Comparison of ENCODE assay signal across 7 cellular contexts in genomic region chr10:12720217-12720981, GRCh38.
A peak's percentile ranks its signal among the peaks of the same experiment; 100 is the strongest.
DNase-seq lines count a peak whose midpoint lies in the region; ATAC-seq, FAIRE-seq and TF ChIP-seq lines count a peak whose summit lies in the region.

No MANE protein-coding gene starts in this region.

- H3K36me3 Mint-ChIP-seq in mesothelial cell of epicardium, result no peaks in the 10 kb centered on the region

- FAIRE-seq in urothelium cell line (lab: Jason Lieb, UNC), result no peak

- peaks cover 4% of the 10 kb centered on the region for H3K9me3 Mint-ChIP-seq in mesothelial cell of epicardium

- peak overlapping the region; percentile 40 for H3K27ac Mint-ChIP-seq in mesothelial cell of epicardium

- no peak overlapping the region for H3K4me3 Mint-ChIP-seq in mesothelial cell of epicardium

- H3K4me1 Mint-ChIP-seq in mesothelial cell of epicardium, result peaks cover 18% of the 10 kb centered on the region

- ATAC-seq in HG03378 (IDR thresholded peaks at IDR 0.05; ENCODE audit: unreplicated experiment), result no peak
- no peak for ATAC-seq in GM18907 (IDR thresholded peaks at IDR 0.05; ENCODE audit: unreplicated experiment)

- intact Hi-C loops in dorsolateral prefrontal cortex (cut with DNase I), result no loop called here

- peak overlapping the region in 33 of 59 donors; percentile 1 to 76 (median 37) for H3K27ac ChIP-seq in dorsolateral prefrontal cortex

- DNase-seq in HK-2 (ENCODE audit: unreplicated experiment), result peak; percentile 38
- DNase-seq in NCI-H69 (lab: John Stamatoyannopoulos, UW), result peak; percentile 85
- peak in 4 of 10 donors; percentile 40 to 67 (median 49) for DNase-seq in dorsolateral prefrontal cortex
- DNase-seq in mesothelial cell of epicardium (ENCODE audit: low spot score in 2 of 2, unreplicated experiment in 2 of 2), result no peak
- peak; percentile 76 for DNase-seq in urothelium cell line (ENCODE audit: low spot score)

- peak overlapping the region in 1 of 59 donors; percentile 1 for H3K4me3 ChIP-seq in dorsolateral prefrontal cortex

- peaks cover 8% of the 10 kb centered on the region for H3K27me3 Mint-ChIP-seq in mesothelial cell of epicardium (ENCODE audit: low read depth)

- TF ChIP-seq CTCF in dorsolateral prefrontal cortex (IDR thresholded peaks at IDR 0.05 in 54 of 56, conservative IDR thresholded peaks at IDR 0.05 in 2 of 56; ENCODE audit: low read depth in 1 of 56, partially characterized antibody in 56 of 56) (no peak), mesothelial cell of epicardium (IDR thresholded peaks at IDR 0.05; ENCODE audit: unreplicated experiment) (no peak)

- no peaks in the 10 kb centered on the region for H3K27me3 ChIP-seq in dorsolateral prefrontal cortex

Comparison
In these comparisons a context has a peak if more than half of its experiments do, and no peak if none do; other contexts are left out.
1. DNase-seq: peak in HK-2 (single experiment), NCI-H69 (single experiment) and urothelium cell line (single experiment); none in mesothelial cell of epicardium (0 of 2).